In genomic region chr12:46490635-46491034, GRCh38 we compare ENCODE assay signal across 16 cellular contexts.
A peak's percentile ranks its signal among the peaks of the same experiment; 100 is the strongest.
DNase-seq lines count a peak whose midpoint lies in the region; ATAC-seq and TF ChIP-seq lines count a peak whose summit lies in the region.
"Had no signal": no experiment of that assay in that cellular context is flagged by ENCODE, and none has a peak within 500 bp of the region (broad histone marks: within the 10 kb centered on the region; RNA-seq: fewer than 3 reads in every experiment).

No MANE protein-coding gene starts in this region.

- H3K36me3 ChIP-seq in adipocyte (ENCODE audit: control insufficient read depth, insufficient read depth, low read length, severe bottlenecking) (no peaks in the 10 kb centered on the region), sigmoid colon (no peaks in the 10 kb centered on the region)
- H3K36me3 ChIP-seq: Peyer's patch had no signal

- H3K9me3 ChIP-seq in adipocyte (ENCODE audit: control insufficient read depth, low read length) = no peaks in the 10 kb centered on the region
- no peaks in the 10 kb centered on the region for H3K9me3 ChIP-seq in sigmoid colon
- H3K9me3 ChIP-seq: Peyer's patch had no signal

- 77 to 84% methylated on average over 1 of the region's 1 CpG for WGBS in sigmoid colon, 2 donors

- no peak for TF ChIP-seq POLR2A in sigmoid colon (IDR thresholded peaks at IDR 0.05)

- peaks cover 55% of the 10 kb centered on the region for H3K4me1 ChIP-seq in adipocyte (ENCODE audit: control insufficient read depth, insufficient read depth, low read length)
- H3K4me1 ChIP-seq in sigmoid colon = peaks cover 0 to 58% (median 43%) of the 10 kb centered on the region in 4 donors

- DNase-seq in EL (peak; percentile 47), adipocyte (ENCODE audit: low read depth) (peak; percentile 77), fibroblast of villous mesenchyme (ENCODE audit: low read depth) (peak; percentile 80), sigmoid colon (no peak), SIG-M5 treated with dmso at 0.1 percent for 504 hours (lab: John Stamatoyannopoulos, UW; ENCODE audit: unreplicated experiment) (no peak), CD1c-positive myeloid dendritic cell (ENCODE audit: extremely low spot score) (no peak)
- no peak for DNase-seq in activated effector memory CD4-positive, alpha-beta T cell treated with Interleukin-2 at 50 U/mL for 16 hours
- DNase-seq: activated naive CD8-positive, alpha-beta T cell treated with anti-CD3 and anti-CD28 coated beads, Interleukin-2, amount 10 ng/mL, durations not matched to agents 7 days and 5 days; activated T-cell treated with anti-CD3 and anti-CD28 coated beads, Interleukin-2, amount 50 U/mL, for 1 hour; AML-193; NCI-H1694 treated with DMSO at 0.1 percent for 48 hours; Peyer's patch; T-helper 2 cell had no signal

- ATAC-seq in HG02884 (IDR thresholded peaks at IDR 0.05; ENCODE audit: unreplicated experiment) = no peak
- ATAC-seq: esophagus mucosa had no signal

- H3K27ac ChIP-seq in sigmoid colon = peak overlapping the region in 3 of 4 donors; percentile 34 to 66 (median 66)
- H3K27ac ChIP-seq: Peyer's patch had no signal

- TF ChIP-seq CTCF in fibroblast of villous mesenchyme (IDR thresholded peaks at IDR 0.05; ENCODE audit: insufficient read depth, low read depth, low read length) (no peak), sigmoid colon (IDR thresholded peaks at IDR 0.05) (no peak)

- peak overlapping the region; percentile 75 for H3K4me3 ChIP-seq in adipocyte (ENCODE audit: low read length)
- no peak overlapping the region for H3K4me3 ChIP-seq in fibroblast of villous mesenchyme (ENCODE audit: low read depth, low read length)
- H3K4me3 ChIP-seq in sigmoid colon = no peak overlapping the region
- H3K4me3 ChIP-seq: Peyer's patch, smooth muscle cell had no signal

- H3K27me3 ChIP-seq in adipocyte (replicated peaks; ENCODE audit: control insufficient read depth, insufficient read depth, low read length) (no peaks in the 10 kb centered on the region), sigmoid colon (no peaks in the 10 kb centered on the region)
- H3K27me3 ChIP-seq: Peyer's patch had no signal

- TF ChIP-seq EP300 in sigmoid colon (IDR thresholded peaks at IDR 0.05) = no peak

- peak overlapping the region; percentile 66 for H3K9ac ChIP-seq in adipocyte (ENCODE audit: low read length)

- intact Hi-C loops in sigmoid colon (cut with DNase I) = no loop called here

Comparison
In these comparisons a context has a peak if more than half of its experiments do, and no peak if none do; other contexts are left out.
1. DNase-seq: peak in EL (single experiment), adipocyte (single experiment) and fibroblast of villous mesenchyme (single experiment); none in sigmoid colon (single experiment), SIG-M5 treated with dmso at 0.1 percent for 504 hours (single experiment), activated effector memory CD4-positive, alpha-beta T cell treated with Interleukin-2 at 50 U/mL for 16 hours (single experiment) and CD1c-positive myeloid dendritic cell (single experiment).